In the genomic region with DNA sequence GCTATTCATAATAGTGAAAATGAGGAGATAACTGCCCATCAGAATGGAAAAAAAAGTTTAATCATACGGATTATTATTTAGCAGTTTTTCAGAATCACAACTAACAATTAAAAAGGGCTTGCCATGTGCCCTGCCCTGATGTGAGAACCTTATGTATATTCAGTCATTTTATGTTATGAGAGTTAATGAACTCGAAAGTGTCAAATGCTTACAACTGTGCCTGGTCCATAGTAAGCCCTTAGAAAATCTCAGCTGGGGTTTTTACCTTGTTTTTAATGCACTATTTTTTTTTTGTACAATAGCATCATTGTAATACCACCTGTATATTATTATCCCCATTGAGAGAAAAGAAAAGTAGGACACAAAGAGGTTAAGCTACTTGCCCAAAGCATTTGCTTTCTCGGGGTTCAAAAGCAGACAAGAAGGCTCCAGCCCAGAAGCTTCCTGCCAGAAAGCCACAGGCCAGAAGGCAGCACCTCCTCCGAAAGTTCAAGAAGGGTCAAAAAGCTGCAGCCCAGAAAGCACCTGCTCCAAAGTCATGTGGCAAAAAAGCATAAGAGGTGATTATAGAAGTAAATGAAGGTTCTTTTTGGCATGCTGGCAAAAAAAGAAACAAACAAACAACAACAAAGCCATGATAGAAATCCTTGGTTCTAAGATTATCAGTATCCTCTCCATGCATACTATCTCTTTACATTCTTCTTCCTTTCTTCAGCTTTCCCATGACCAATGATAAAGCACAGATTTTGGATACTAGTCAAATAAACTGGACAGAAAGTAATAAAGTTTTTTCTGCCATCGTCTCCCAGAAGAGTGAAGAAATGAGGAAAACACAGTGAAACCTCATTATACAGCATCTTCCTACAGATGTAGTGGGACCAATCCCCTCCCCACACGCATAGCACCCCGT, we compare ENCODE assay signal across 11 cellular contexts. TPM values are rescaled to one million over a fixed set of nuclear protein-coding genes. Genes with fewer than 3 reads are reported as not detected.
DNase-seq lines count a peak whose midpoint lies in the region; ATAC-seq, FAIRE-seq and TF ChIP-seq lines count a peak whose summit lies in the region.
"Had no signal": no experiment of that assay in that cellular context is flagged by ENCODE, and none has a peak within 500 bp of the region (broad histone marks: within the 10 kb centered on the region; RNA-seq: fewer than 3 reads in every experiment).

No MANE protein-coding gene starts in this region.

- H3K9me3 Mint-ChIP-seq in activated naive CD4-positive, alpha-beta T cell treated with anti-CD3 and anti-CD28 coated beads, Interleukin-2, amount 50 U/mL, for 72 hours, result peaks cover 0 to 6% of the 10 kb centered on the region in 2 donors

- H3K36me3 Mint-ChIP-seq in activated naive CD4-positive, alpha-beta T cell treated with anti-CD3 and anti-CD28 coated beads, Interleukin-2, amount 50 U/mL, for 72 hours, result peaks cover 0 to 2% of the 10 kb centered on the region in 2 donors

- intact Hi-C loops in pancreas (cut with DNase I), result no loop called here

- WGBS in pancreas, 2 donors, result 38 to 42% methylated on average over 7 of the region's 7 CpGs

- TF ChIP-seq CTCF in pancreas (IDR thresholded peaks at IDR 0.05), result no peak

- no peaks in the 10 kb centered on the region for H3K9me3 ChIP-seq in pancreas
- H3K9me3 ChIP-seq in SJCRH30 (replicated peaks), result 0 out of 2 replicates have a peak, but pooled peaks cover 1% of the 10 kb centered on the region
- H3K9me3 ChIP-seq: neutrophil had no signal

- H3K27ac Mint-ChIP-seq in activated naive CD4-positive, alpha-beta T cell treated with anti-CD3 and anti-CD28 coated beads, Interleukin-2, amount 50 U/mL, for 72 hours, result peak overlapping the region in 1 of 2 donors; percentile 19

- H3K4me3 ChIP-seq in pancreas, result no peak overlapping the region
- H3K4me3 ChIP-seq in SJCRH30, result no peak overlapping the region

- TF ChIP-seq POLR2A in GM12891 (IDR thresholded peaks at IDR 0.05; ENCODE audit: low read depth, low read length), result no peak

- H3K36me3 ChIP-seq in pancreas, result no peaks in the 10 kb centered on the region
- H3K36me3 ChIP-seq in SJCRH30, result no peaks in the 10 kb centered on the region
- H3K36me3 ChIP-seq: neutrophil had no signal

- ATAC-seq in GM19463 (IDR thresholded peaks at IDR 0.05; ENCODE audit: unreplicated experiment) (peak; percentile 96), HG03139 (IDR thresholded peaks at IDR 0.05; ENCODE audit: unreplicated experiment) (peak; percentile 96), pancreas (no peak)
- ATAC-seq in activated naive CD4-positive, alpha-beta T cell treated with anti-CD3 and anti-CD28 coated beads, Interleukin-2, amount 50 U/mL, for 72 hours, result peak; percentile 36 to 37

- DNase-seq in GM12891 (ENCODE audit: insufficient read length, low spot score), result peak; percentile 25
- no peak for DNase-seq in activated naive CD4-positive, alpha-beta T cell treated with anti-CD3 and anti-CD28 coated beads, Interleukin-2, amount 50 U/mL, for 72 hours (ENCODE audit: low spot score in 2 of 2)
- DNase-seq in pancreas, result no peak
- DNase-seq in activated CD4-positive, CD25-positive, alpha-beta regulatory T cell treated with anti-CD3 and anti-CD28 coated beads, Interleukin-2, amount 50 U/mL, for 72 hours, result no peak
- no peak for DNase-seq in NCI-H524 treated with DMSO at 0.1 percent for 48 hours (lab: John Stamatoyannopoulos, UW)
- no peak for DNase-seq in SJCRH30
- DNase-seq: activated CD8-positive, alpha-beta memory T cell treated with anti-CD3 and anti-CD28 coated beads for 24 hours; NCI-H2081 treated with DMSO at 0.1 percent for 48 hours had no signal

- H3K27ac ChIP-seq in pancreas (no peak overlapping the region), SJCRH30 (no peak overlapping the region)
- H3K27ac ChIP-seq: neutrophil had no signal

- peak; percentile 55 for FAIRE-seq in GM12891 (lab: Jason Lieb, UNC)
- FAIRE-seq in pancreas (lab: Jason Lieb, UNC), result no peak

- H3K4me1 ChIP-seq in pancreas (no peaks in the 10 kb centered on the region), SJCRH30 (0 out of 2 replicates have a peak, but pooled peaks cover 2% of the 10 kb centered on the region)

- no peaks in the 10 kb centered on the region for H3K27me3 ChIP-seq in pancreas
- no peaks in the 10 kb centered on the region for H3K27me3 ChIP-seq in SJCRH30
- H3K27me3 ChIP-seq: neutrophil had no signal

TF ChIP-seq in GM12891, 5 proteins besides CTCF, POLR2A, EP300 and RAD21:
- no peak for TF ChIP-seq SPI1 (IDR thresholded peaks at IDR 0.05; ENCODE audit: low read depth, low read length)
- TF ChIP-seq POLR2AphosphoS5 (IDR thresholded peaks at IDR 0.05; ENCODE audit: low read depth, low read length), result no peak
- no peak for TF ChIP-seq POU2F2 (IDR thresholded peaks at IDR 0.05; ENCODE audit: low read depth, low read length)
- TF ChIP-seq PAX5 (IDR thresholded peaks at IDR 0.05; ENCODE audit: insufficient read depth, low read length, severe bottlenecking), result no peak
- TF ChIP-seq TAF1 (IDR thresholded peaks at IDR 0.05; ENCODE audit: low read depth, low read length), result no peak

RNA-seq across cellular contexts. Expression of a gene that starts 59.1 kb away (rescaled TPM):
- 723 TPM for polyA plus RNA-seq in GM12891 (2012; ENCODE audit: low read depth, missing spikeins)
- 100 to 1,000 TPM; 835 to 875 TPM for total RNA-seq in activated naive CD4-positive, alpha-beta T cell treated with anti-CD3 and anti-CD28 coated beads, Interleukin-2, amount 50 U/mL, for 72 hours
- total RNA-seq in pancreas, result 100 to 1,000 TPM in 3 of 6 donors, 10 to 100 TPM in 3; 69.4 to 188 (median 110) TPM
- 100 to 1,000 TPM in 1 of 2 donors, 10 to 100 TPM in 1; 81.7 to 134 TPM for polyA plus RNA-seq in pancreas
- 791 and 902 TPM in 2 replicates for total RNA-seq in SJCRH30 (2014; rRNA removed; shearing (Covaris generic))

Comparison
In these comparisons a context has a peak if more than half of its experiments do, and no peak if none do; other contexts are left out.
1. ATAC-seq: peak in GM19463 (single experiment), HG03139 (single experiment) and activated naive CD4-positive, alpha-beta T cell treated with anti-CD3 and anti-CD28 coated beads, Interleukin-2, amount 50 U/mL, for 72 hours (2 of 2); none in pancreas (0 of 4).